ENCODE assay signal across 9 cellular contexts in genomic region chr17:59069856-59070255, GRCh38.
"Had no signal": no experiment of that assay in that cellular context is flagged by ENCODE, and none has a peak within 500 bp of the region (broad histone marks: within the 10 kb centered on the region; RNA-seq: fewer than 3 reads in every experiment).

No MANE protein-coding gene starts in this region.

- H3K4me1 ChIP-seq: HAP-1 had no signal

- H3K4me2 ChIP-seq: GM23338, KMS-11 had no signal

- H3K4me3 ChIP-seq: GM23338, HAP-1 had no signal

- ATAC-seq: GM23338, HCT116 had no signal

- H3K9ac ChIP-seq: KMS-11 had no signal

- H2AFZ ChIP-seq: GM23338 had no signal

- H3K9me3 ChIP-seq: HAP-1 had no signal

- H3K27ac ChIP-seq: HL-60, KMS-11 had no signal

- FAIRE-seq: H1 had no signal

- DNase-seq: H7, HFFc6, KBM-7 had no signal
